Comparison of ENCODE assay signal across 8 cellular contexts in the genomic region with DNA sequence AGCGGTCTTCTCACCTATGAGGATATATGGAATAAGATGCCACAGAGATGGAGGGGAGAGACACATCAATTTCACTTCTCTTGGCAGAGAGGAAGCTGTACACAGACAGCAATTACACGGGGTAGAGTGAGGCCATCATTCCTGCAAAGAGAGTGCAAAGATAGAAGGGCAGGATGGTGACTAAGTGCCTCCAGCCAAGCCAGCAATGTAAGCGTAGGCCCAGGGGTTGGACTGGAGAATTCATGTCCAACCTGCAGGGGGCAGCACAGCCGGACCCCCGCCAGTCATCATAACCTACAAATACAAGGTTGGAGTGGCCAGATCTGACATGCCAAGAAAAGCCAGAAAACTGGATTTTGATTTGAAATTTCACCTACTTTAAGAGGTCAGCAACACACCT. TPM values are rescaled to one million over a fixed set of nuclear protein-coding genes. Genes with fewer than 3 reads are reported as not detected.
DNase-seq lines count a peak whose midpoint lies in the region; ATAC-seq and TF ChIP-seq lines count a peak whose summit lies in the region.

No MANE protein-coding gene starts in this region.

- H3K36me3 ChIP-seq in iPS DF 6.9 (ENCODE audit: control insufficient read depth, insufficient read depth, low read length) (no peaks in the 10 kb centered on the region), Peyer's patch (no peaks in the 10 kb centered on the region)
- H3K36me3 ChIP-seq in CD8-positive, alpha-beta T cell (ENCODE audit: insufficient read depth, low read length): no peaks in the 10 kb centered on the region

- H3K4me3 ChIP-seq in iPS DF 6.9 (ENCODE audit: low read length) (no peak overlapping the region), Peyer's patch (no peak overlapping the region)
- H3K4me3 ChIP-seq in CD8-positive, alpha-beta T cell (ENCODE audit: low read depth, low read length): no peak overlapping the region

- peak; percentile 68 for TF ChIP-seq CTCF in GM12873 (IDR thresholded peaks at IDR 0.05; ENCODE audit: insufficient read depth, low read depth, low read length, missing control alignments)
- peak in 1 of 6 experiments; percentile 16 for TF ChIP-seq CTCF in Peyer's patch (IDR thresholded peaks at IDR 0.05)
- TF ChIP-seq CTCF in CD8-positive, alpha-beta T cell (IDR thresholded peaks at IDR 0.05): no peak

- no peaks in the 10 kb centered on the region for H3K4me1 Mint-ChIP-seq in CD8-positive, alpha-beta T cell (ENCODE audit: low read depth)

- H3K9me3 Mint-ChIP-seq in CD8-positive, alpha-beta T cell: no peaks in the 10 kb centered on the region

- no CpG with 5 or more reads among the region's 5 CpGs for WGBS in iPS DF 6.9 (ENCODE audit: insufficient coverage, insufficient read length)

- in situ Hi-C loops in ACHN (cut with HindIII; ENCODE audit: low pct_ligation_motif_present, low pct_unique_long_range_greater_than_20kb, low sequenced_read_pairs): no loop called here

- H3K36me3 Mint-ChIP-seq in CD8-positive, alpha-beta T cell: no peaks in the 10 kb centered on the region

- ATAC-seq in CD8-positive, alpha-beta T cell: no peak
- no peak for ATAC-seq in HG03432 (IDR thresholded peaks at IDR 0.05; ENCODE audit: unreplicated experiment)

- H3K4me1 ChIP-seq in iPS DF 6.9 (ENCODE audit: control insufficient read depth, insufficient read depth, low read length) (no peaks in the 10 kb centered on the region), Peyer's patch (no peaks in the 10 kb centered on the region)
- H3K4me1 ChIP-seq in CD8-positive, alpha-beta T cell (ENCODE audit: insufficient read depth, low read length): no peaks in the 10 kb centered on the region

- H3K27ac ChIP-seq in iPS DF 6.9 (ENCODE audit: low read length) (no peak overlapping the region), Peyer's patch (no peak overlapping the region)
- H3K27ac ChIP-seq in CD8-positive, alpha-beta T cell (ENCODE audit: low read depth, low read length): no peak overlapping the region

- peak; percentile 34 for DNase-seq in ACHN
- DNase-seq in RKO (ENCODE audit: low spot score): peak; percentile 38
- peak; percentile 41 for DNase-seq in iPS DF 6.9 (ENCODE audit: low read depth, low spot score)
- no peak for DNase-seq in Peyer's patch
- DNase-seq in CD8-positive, alpha-beta T cell: no peak
- no peak for DNase-seq in pons (ENCODE audit: low spot score)

- H3K27me3 Mint-ChIP-seq in CD8-positive, alpha-beta T cell (ENCODE audit: low read depth): peaks cover 12% of the 10 kb centered on the region

- H3K9me3 ChIP-seq in iPS DF 6.9 (ENCODE audit: control insufficient read depth, insufficient read depth, low read length) (no peaks in the 10 kb centered on the region), Peyer's patch (no peaks in the 10 kb centered on the region)
- H3K9me3 ChIP-seq in CD8-positive, alpha-beta T cell (ENCODE audit: low read length): no peaks in the 10 kb centered on the region

- intact Hi-C loops in CD8-positive, alpha-beta T cell (cut with DNase I, micrococcal nuclease): no loop called here

- CTCF ChIA-PET in CD8-positive, alpha-beta T cell (lab: Charles Lee): no interaction called here

- POLR2A ChIA-PET in CD8-positive, alpha-beta T cell (lab: Charles Lee): no interaction called here

- no peak for TF ChIP-seq POLR2A in Peyer's patch (IDR thresholded peaks at IDR 0.05)

- no peak overlapping the region for H3K4me3 Mint-ChIP-seq in CD8-positive, alpha-beta T cell

- H3K27me3 ChIP-seq in iPS DF 6.9 (ENCODE audit: control insufficient read depth, insufficient read depth, low read length) (no peaks in the 10 kb centered on the region), Peyer's patch (no peaks in the 10 kb centered on the region)
- H3K27me3 ChIP-seq in CD8-positive, alpha-beta T cell (ENCODE audit: insufficient read depth, low read length): no peaks in the 10 kb centered on the region

- H3K27ac Mint-ChIP-seq in CD8-positive, alpha-beta T cell: no peak overlapping the region

RNA-seq across cellular contexts. Expression of gene NRN1, which starts 56.3 kb away (rescaled TPM):
- 1 to 10 TPM in 2 of 4 donors, not detected in 2; 1.4 to 2.8 TPM for total RNA-seq in Peyer's patch
- total RNA-seq in CD8-positive, alpha-beta T cell: under 1 TPM in 1 of 2 experiments, not detected in 1; 0.57 TPM

Comparison
In these comparisons a context has a peak if more than half of its experiments do, and no peak if none do; other contexts are left out.
1. DNase-seq: peak in ACHN (single experiment), RKO (single experiment) and iPS DF 6.9 (single experiment); none in Peyer's patch (0 of 3), CD8-positive, alpha-beta T cell (0 of 7) and pons (single experiment).